21 cellular contexts compared by ENCODE assay signal in genomic region chr3:187498211-187498610, GRCh38.
"Had no signal": no experiment of that assay in that cellular context is flagged by ENCODE, and none has a peak within 500 bp of the region (broad histone marks: within the 10 kb centered on the region; RNA-seq: fewer than 3 reads in every experiment).

No MANE protein-coding gene starts in this region.

- DNase-seq: colonic mucosa; dermis blood vessel endothelial cell; endodermal cell; erythroblast; foreskin melanocyte; head of caudate nucleus; hippocampal formation; left colon; mammary epithelial cell; mucosa of descending colon; naive thymus-derived CD8-positive, alpha-beta T cell; posterior cingulate gyrus; small intestine; stimulated activated CD4-positive, alpha-beta T cell treated with anti-CD3 and anti-CD28 coated beads, Interleukin-2, amount 100 ng/mL, for 48 hours; stimulated activated naive CD4-positive, alpha-beta T cell treated with Interleukin-2 at 50 U/mL for 16 hours; thyroid gland had no signal

- H3K4me1 ChIP-seq: colonic mucosa, suprapubic skin, thyroid gland had no signal

- H3K27ac ChIP-seq: colonic mucosa, suprapubic skin, thyroid gland had no signal

- H3K4me3 Mint-ChIP-seq: endodermal cell; naive thymus-derived CD8-positive, alpha-beta T cell; neural crest cell; type B pancreatic cell had no signal

- H3K4me3 ChIP-seq: colonic mucosa, mucosa of descending colon, suprapubic skin, thyroid gland had no signal

- ATAC-seq: left colon; mucosa of descending colon; naive thymus-derived CD8-positive, alpha-beta T cell had no signal

- H3K27ac Mint-ChIP-seq: endodermal cell; naive thymus-derived CD8-positive, alpha-beta T cell; type B pancreatic cell had no signal

- H3K4me1 Mint-ChIP-seq: naive thymus-derived CD8-positive, alpha-beta T cell; neural crest cell had no signal

- H3K36me3 Mint-ChIP-seq: naive thymus-derived CD8-positive, alpha-beta T cell; type B pancreatic cell had no signal

- FAIRE-seq: endothelial cell of umbilical vein, small intestine, urothelium cell line had no signal

- H3K9me3 ChIP-seq: colonic mucosa, mucosa of descending colon, suprapubic skin, thyroid gland had no signal

- H3K36me3 ChIP-seq: colonic mucosa, suprapubic skin, thyroid gland had no signal

- H3K27me3 ChIP-seq: colonic mucosa, thyroid gland had no signal
